ENCODE assay signal across 17 cellular contexts in genomic region chr9:113403651-113404050, GRCh38. TPM values are rescaled to one million over a fixed set of nuclear protein-coding genes. Genes with fewer than 3 reads are reported as not detected.
A peak's percentile ranks its signal among the peaks of the same experiment; 100 is the strongest.
DNase-seq lines count a peak whose midpoint lies in the region; ATAC-seq and TF ChIP-seq lines count a peak whose summit lies in the region.
"Had no signal": no experiment of that assay in that cellular context is flagged by ENCODE, and none has a peak within 500 bp of the region (broad histone marks: within the 10 kb centered on the region; RNA-seq: fewer than 3 reads in every experiment).

No MANE protein-coding gene starts in this region.

- no peak overlapping the region for H3K56ac ChIP-seq in IMR-90 (ENCODE audit: extremely low read depth, insufficient read depth, low read length)

- H2BK15ac ChIP-seq in IMR-90 (ENCODE audit: low read depth, low read length): no peak overlapping the region

- H4K20me1 ChIP-seq in IMR-90 (ENCODE audit: insufficient read depth, low read length): no peaks in the 10 kb centered on the region

- intact Hi-C loops in IMR-90 (cut with micrococcal nuclease): loop anchor here (5.0 kb wide), 1 partner anchor 189 kb away; no protein-coding TSS in a partner anchor

- H3K27me3 ChIP-seq in IMR-90 (ENCODE audit: control insufficient read depth, insufficient read depth, low read length) (no peaks in the 10 kb centered on the region), brain microvascular endothelial cell (replicated peaks) (no peaks in the 10 kb centered on the region)

- H2BK120ac ChIP-seq in IMR-90 (ENCODE audit: low read depth, low read length): no peak overlapping the region

- peaks cover 8% of the 10 kb centered on the region for H3K4me1 ChIP-seq in IMR-90 (ENCODE audit: control insufficient read depth, insufficient read depth, low read length)

- H4K91ac ChIP-seq in IMR-90 (ENCODE audit: insufficient read depth, low read depth, low read length): no peak overlapping the region

- no peak overlapping the region for H3K4ac ChIP-seq in IMR-90 (ENCODE audit: low read depth, low read length)

- H4K8ac ChIP-seq in IMR-90 (ENCODE audit: low read depth in 2 of 2, low read length in 2 of 2): no peak overlapping the region

- H3K27ac ChIP-seq in IMR-90 (ENCODE audit: insufficient read depth, low read length): no peak overlapping the region
- no peak overlapping the region for H3K27ac ChIP-seq in brain microvascular endothelial cell
- H3K27ac ChIP-seq: WERI-Rb-1 had no signal

- H2AFZ ChIP-seq in IMR-90 (replicated peaks; ENCODE audit: low read length, poor library complexity): no peak overlapping the region
- H2AFZ ChIP-seq: GM23338 had no signal

- DNase-seq in IMR-90: no peak
- DNase-seq in SIG-M5 (lab: John Stamatoyannopoulos, UW): peak; percentile 59
- DNase-seq in medulla oblongata (ENCODE audit: extremely low spot score): peak; percentile 26
- no peak for DNase-seq in HK-2 (ENCODE audit: unreplicated experiment)
- DNase-seq in brain microvascular endothelial cell: no peak
- DNase-seq: activated gamma-delta T cell; mesenchymal stem cell; NCI-H1694; NCI-H446; PC-3; stimulated activated CD4-positive, alpha-beta T cell treated with anti-CD3 and anti-CD28 coated beads, Interleukin-4, amount 100 ng/mL, for 1 hour; stimulated activated CD8-positive, alpha-beta memory T cell treated with anti-CD3 and anti-CD28 coated beads, Interleukin-4, amount 100 ng/mL, for 48 hours; SW 1271; WERI-Rb-1 had no signal

- H3K4me3 ChIP-seq in IMR-90 (ENCODE audit: insufficient read depth, low read depth, low read length) (no peak overlapping the region), brain microvascular endothelial cell (ENCODE audit: low read depth, low read length) (no peak overlapping the region)
- H3K4me3 ChIP-seq: GM23338 had no signal

- WGBS in IMR-90 (ENCODE audit: extremely low coverage in 2 of 2, insufficient read length in 1 of 2), 2 experiments: no CpG with 5 or more reads among the region's 3 CpGs

- POLR2A ChIA-PET in IMR-90 (lab: Charles Lee; ENCODE audit: unreplicated experiment): no interaction called here

- H3K18ac ChIP-seq in IMR-90 (ENCODE audit: low read depth, low read length): no peak overlapping the region

- no peaks in the 10 kb centered on the region for H3K9me3 ChIP-seq in IMR-90 (ENCODE audit: control insufficient read depth, insufficient read depth, low read length)

- H3K23ac ChIP-seq in IMR-90 (ENCODE audit: low read depth, low read length): no peak overlapping the region

- TF ChIP-seq CTCF in IMR-90 (conservative IDR thresholded peaks at IDR 0.05; ENCODE audit: low read depth, low read length) (no peak), brain microvascular endothelial cell (IDR thresholded peaks at IDR 0.05; ENCODE audit: low read depth, low read length, missing control alignments) (no peak)

- TF ChIP-seq POLR2A in IMR-90 (IDR thresholded peaks at IDR 0.05; ENCODE audit: low read depth, low read length): no peak

- no peak overlapping the region for H2AK9ac ChIP-seq in IMR-90 (replicated peaks; ENCODE audit: low read depth, low read length, poor library complexity)

- peaks cover 2% of the 10 kb centered on the region; the same call in 1 of the 2 replicates for H3K9me1 ChIP-seq in IMR-90 (ENCODE audit: insufficient read depth, low read length)

- dilution Hi-C loops in IMR-90 (cut with HindIII; ENCODE audit: low sequenced_read_pairs, unreplicated experiment): no loop called here

- no peak for TF ChIP-seq RAD21 in IMR-90 (IDR thresholded peaks at IDR 0.05; ENCODE audit: low read length)

- CTCF ChIA-PET in IMR-90 (lab: Yijun Ruan, JAX): interaction anchor here (0.6 to 1.2 kb wide), 2 partner anchors 255 to 354 kb away, joined by 3 to 4 read pairs; no protein-coding TSS in a partner anchor

- no peak overlapping the region for H2BK5ac ChIP-seq in IMR-90 (ENCODE audit: low read depth, low read length, poor library complexity, severe bottlenecking)

- BruUV-seq in IMR-90 (replicated peaks; lab: Mats Ljungman, UMichigan): no TSS peak

- H3K14ac ChIP-seq in IMR-90 (replicated peaks; ENCODE audit: low read depth, low read length): no peak overlapping the region

- H3K36me3 ChIP-seq in IMR-90 (ENCODE audit: control insufficient read depth, insufficient read depth, low read length): peaks cover 1% of the 10 kb centered on the region; the same call in 1 of the 2 replicates
- peaks cover 11% of the 10 kb centered on the region for H3K36me3 ChIP-seq in brain microvascular endothelial cell (replicated peaks)

- in situ Hi-C loops in IMR-90 (cut with MboI; ENCODE audit: low sequenced_read_pairs) (no loop called here), brain microvascular endothelial cell (cut with HindIII; ENCODE audit: low pct_ligation_motif_present, low sequenced_read_pairs) (no loop called here)

- H4K5ac ChIP-seq in IMR-90 (ENCODE audit: low read depth, low read length): no peak overlapping the region

- H2AK5ac ChIP-seq in IMR-90 (ENCODE audit: low read depth, low read length): no peak overlapping the region

- H3K9ac ChIP-seq in IMR-90 (ENCODE audit: low read depth, low read length): no peak overlapping the region

- no peak overlapping the region for H3K4me2 ChIP-seq in IMR-90 (ENCODE audit: low read depth, low read length)
- H3K4me2 ChIP-seq: GM23338 had no signal

- H3K79me1 ChIP-seq in IMR-90 (ENCODE audit: low read depth in 1 of 2, low read length in 2 of 2): peaks cover 11 to 23% of the 10 kb centered on the region in 2 experiments; a peak in 3 of 4 replicates

- ATAC-seq in IMR-90 (ENCODE audit: low read depth) (no peak), GM19023 (IDR thresholded peaks at IDR 0.05; ENCODE audit: unreplicated experiment) (no peak)
- ATAC-seq: GM23338, PC-3, sciatic nerve had no signal

- no peak overlapping the region for H2BK20ac ChIP-seq in IMR-90 (ENCODE audit: low read depth, low read length)

TF ChIP-seq in IMR-90, 13 proteins besides CTCF, POLR2A, EP300 and RAD21:
- TF ChIP-seq FOS (IDR thresholded peaks at IDR 0.05; ENCODE audit: low read depth, low read length) (no peak), CHD1 (IDR thresholded peaks at IDR 0.05; ENCODE audit: low read depth, low read length) (no peak), MAFK (IDR thresholded peaks at IDR 0.05; ENCODE audit: low read depth, low read length) (no peak), CEBPB (IDR thresholded peaks at IDR 0.05; ENCODE audit: low read depth, low read length) (peak; percentile 67), BHLHE40 (IDR thresholded peaks at IDR 0.05; ENCODE audit: low read depth, low read length) (no peak), MXI1 (IDR thresholded peaks at IDR 0.05; ENCODE audit: borderline replicate concordance, low read depth, low read length) (no peak)

RNA-seq across cellular contexts. Expression of gene ALAD, which starts 2.6 kb away (rescaled TPM):
- total RNA-seq in IMR-90 (2012; rRNA removed): 10.3 and 11.1 TPM in 2 replicates
- 14.9 and 15.6 TPM in 2 replicates for polyA plus RNA-seq in IMR-90 (2012; rRNA removed)
- 9.6 and 10.7 TPM in 2 replicates for polyA plus RNA-seq in IMR-90 (2012; cell fraction: cytosol; rRNA removed)
- polyA plus RNA-seq in IMR-90 (2012; cell fraction: nucleus; rRNA removed; ENCODE audit: low replicate concordance): 20.4 and 20.8 TPM in 2 replicates

RNA-seq across cellular contexts. Expression of gene POLE3, which starts 6.8 kb away (rescaled TPM):
- total RNA-seq in IMR-90 (2012; rRNA removed): 43.0 and 48.3 TPM in 2 replicates
- 33.4 and 34.8 TPM in 2 replicates for polyA plus RNA-seq in IMR-90 (2012; rRNA removed)
- polyA plus RNA-seq in IMR-90 (2012; cell fraction: cytosol; rRNA removed): 14.6 and 19.9 TPM in 2 replicates
- 35.9 and 55.9 TPM in 2 replicates for polyA plus RNA-seq in IMR-90 (2012; cell fraction: nucleus; rRNA removed; ENCODE audit: low replicate concordance)

RNA-seq across cellular contexts. Expression of gene C9orf43, which starts 6.9 kb away (rescaled TPM):
- total RNA-seq in IMR-90 (2012; rRNA removed): 0.28 and 0.36 TPM in 2 replicates
- 0.24 and 0.46 TPM in 2 replicates for polyA plus RNA-seq in IMR-90 (2012; rRNA removed)
- 0.03 and 0.18 TPM in 2 replicates for polyA plus RNA-seq in IMR-90 (2012; cell fraction: cytosol; rRNA removed)
- polyA plus RNA-seq in IMR-90 (2012; cell fraction: nucleus; rRNA removed; ENCODE audit: low replicate concordance): 0.28 and 0.56 TPM in 2 replicates

RNA-seq across cellular contexts. Expression of gene HDHD3, which starts 26.9 kb away (rescaled TPM):
- 6.9 and 7.0 TPM in 2 replicates for total RNA-seq in IMR-90 (2012; rRNA removed)
- polyA plus RNA-seq in IMR-90 (2012; rRNA removed): 8.6 and 9.4 TPM in 2 replicates
- 6.2 and 11.7 TPM in 2 replicates for polyA plus RNA-seq in IMR-90 (2012; cell fraction: cytosol; rRNA removed)
- 16.7 and 28.5 TPM in 2 replicates for polyA plus RNA-seq in IMR-90 (2012; cell fraction: nucleus; rRNA removed; ENCODE audit: low replicate concordance)

RNA-seq across cellular contexts. Expression of gene BSPRY, which starts 54.3 kb away (rescaled TPM):
- not detected in 2 replicates for total RNA-seq in IMR-90 (2012; rRNA removed)
- not detected in 2 replicates for polyA plus RNA-seq in IMR-90 (2012; rRNA removed)
- polyA plus RNA-seq in IMR-90 (2012; cell fraction: cytosol; rRNA removed): not detected in 2 replicates
- polyA plus RNA-seq in IMR-90 (2012; cell fraction: nucleus; rRNA removed; ENCODE audit: low replicate concordance): not detected in 2 replicates

Comparison
In these comparisons a context has a peak if more than half of its experiments do, and no peak if none do; other contexts are left out.
1. DNase-seq: peak in SIG-M5 (single experiment) and medulla oblongata (single experiment); none in IMR-90 (single experiment), HK-2 (single experiment) and brain microvascular endothelial cell (single experiment).